Comparison of ENCODE assay signal across 20 cellular contexts in the genomic region with DNA sequence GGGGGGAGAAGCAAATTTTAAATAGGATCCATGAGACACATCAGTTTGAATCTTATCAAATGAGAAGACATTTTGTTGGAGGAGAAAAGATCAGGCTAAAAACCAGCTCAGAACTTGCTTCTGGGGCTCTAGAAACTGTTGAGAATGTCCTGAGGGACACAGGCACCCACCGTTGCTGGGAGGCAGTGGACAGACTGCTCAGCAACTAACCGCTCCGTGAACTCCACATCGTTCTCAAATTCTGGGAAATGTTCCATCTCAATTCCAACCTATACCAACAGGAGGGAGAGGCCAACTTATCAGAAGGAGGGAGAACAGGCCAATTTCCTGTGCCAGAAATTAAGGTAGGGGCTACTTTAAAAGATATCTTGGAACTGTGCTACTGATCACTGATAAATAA. TPM values are rescaled to one million over a fixed set of nuclear protein-coding genes. Genes with fewer than 3 reads are reported as not detected.
"Had no signal": no experiment of that assay in that cellular context is flagged by ENCODE, and none has a peak within 500 bp of the region (broad histone marks: within the 10 kb centered on the region; RNA-seq: fewer than 3 reads in every experiment).

No MANE protein-coding gene starts in this region.

- H3K27ac Mint-ChIP-seq: activated naive CD8-positive, alpha-beta T cell; activated T-helper 1 cell treated with anti-CD3 and anti-CD28 coated beads, Interleukin-12 subunit alpha, Interleukin-12 subunit beta, Interleukin-2, Interleukin-4 antibody, amounts not matched to agents 30 ng/mL and 10 ng/mL and 1 ng/mL, durations not matched to agents 14 hours and 24 hours and 36 hours; memory B cell; stimulated activated effector memory CD8-positive, alpha-beta T cell treated with anti-CD3 and anti-CD28 coated beads, Interleukin-12 subunit alpha, Interleukin-12 subunit beta, amount 100 ng/mL, for 72 hours; T-helper 2 cell treated with Interferon-gamma antibody and Interleukin-4, amounts not matched to agents 5 μg/mL and 100 μg/mL, for 36 hours had no signal

- H3K4me3 ChIP-seq: gastrocnemius medialis, ovary, psoas muscle, smooth muscle cell, uterus had no signal

- H3K9me3 ChIP-seq: gastrocnemius medialis, ovary, psoas muscle, uterus had no signal

- H3K27me3 ChIP-seq: ovary, uterus had no signal

- H3K27me3 Mint-ChIP-seq: memory B cell had no signal

- H3K36me3 ChIP-seq: gastrocnemius medialis, ovary, uterus had no signal

- H3K36me3 Mint-ChIP-seq: activated naive CD8-positive, alpha-beta T cell; naive thymus-derived CD8-positive, alpha-beta T cell had no signal

- FAIRE-seq: endometrium, TTC549 had no signal

- H3K4me1 ChIP-seq: psoas muscle, uterus had no signal

- H3K9me3 Mint-ChIP-seq: activated T-helper 1 cell treated with anti-CD3 and anti-CD28 coated beads, Interleukin-12 subunit alpha, Interleukin-12 subunit beta, Interleukin-2, Interleukin-4 antibody, amounts not matched to agents 30 ng/mL and 10 ng/mL and 1 ng/mL, durations not matched to agents 14 hours and 24 hours and 36 hours; naive thymus-derived CD8-positive, alpha-beta T cell; stimulated activated effector memory CD8-positive, alpha-beta T cell treated with anti-CD3 and anti-CD28 coated beads, Interleukin-12 subunit alpha, Interleukin-12 subunit beta, amount 100 ng/mL, for 72 hours; T-helper 2 cell treated with Interferon-gamma antibody and Interleukin-4, amounts not matched to agents 5 μg/mL and 100 μg/mL, for 36 hours had no signal

- DNase-seq: activated CD4-positive, alpha-beta T cell treated with anti-CD3 and anti-CD28 coated beads, Interleukin-2, amount 50 U/mL, for 4 hours; cortex of kidney; erythroblast; gastrocnemius medialis; left ventricle myocardium superior; naive thymus-derived CD8-positive, alpha-beta T cell; psoas muscle; stimulated activated CD4-positive, alpha-beta T cell treated with anti-CD3 and anti-CD28 coated beads, Interleukin-4, amount 100 ng/mL, for 24 hours; uterus had no signal

- H3K27ac ChIP-seq: gastrocnemius medialis, ovary, psoas muscle, uterus had no signal

- H3K4me3 Mint-ChIP-seq: activated naive CD8-positive, alpha-beta T cell; activated T-helper 1 cell treated with anti-CD3 and anti-CD28 coated beads, Interleukin-12 subunit alpha, Interleukin-12 subunit beta, Interleukin-2, Interleukin-4 antibody, amounts not matched to agents 30 ng/mL and 10 ng/mL and 1 ng/mL, durations not matched to agents 14 hours and 24 hours and 36 hours; memory B cell; naive thymus-derived CD8-positive, alpha-beta T cell; stimulated activated effector memory CD8-positive, alpha-beta T cell treated with anti-CD3 and anti-CD28 coated beads, Interleukin-12 subunit alpha, Interleukin-12 subunit beta, amount 100 ng/mL, for 72 hours; T-helper 2 cell treated with Interferon-gamma antibody and Interleukin-4, amounts not matched to agents 5 μg/mL and 100 μg/mL, for 36 hours had no signal

RNA-seq across cellular contexts. Expression of a gene that starts 8.4 kb away (rescaled TPM):
- total RNA-seq: activated CD8-positive, alpha-beta memory T cell treated with anti-CD3 and anti-CD28 coated beads for 36 hours; activated T-helper 1 cell treated with anti-CD3 and anti-CD28 coated beads, Interleukin-12 subunit alpha, Interleukin-12 subunit beta, Interleukin-2, Interleukin-4 antibody, amounts not matched to agents 30 ng/mL and 10 ng/mL and 1 ng/mL, durations not matched to agents 14 hours and 24 hours and 36 hours; left ventricle myocardium superior; naive thymus-derived CD8-positive, alpha-beta T cell; smooth muscle cell had no signal

RNA-seq across cellular contexts. Expression of a gene that starts 42.3 kb away (rescaled TPM):
- total RNA-seq: activated CD8-positive, alpha-beta memory T cell treated with anti-CD3 and anti-CD28 coated beads for 36 hours; activated T-helper 1 cell treated with anti-CD3 and anti-CD28 coated beads, Interleukin-12 subunit alpha, Interleukin-12 subunit beta, Interleukin-2, Interleukin-4 antibody, amounts not matched to agents 30 ng/mL and 10 ng/mL and 1 ng/mL, durations not matched to agents 14 hours and 24 hours and 36 hours; gastrocnemius medialis; left ventricle myocardium superior; naive thymus-derived CD8-positive, alpha-beta T cell; psoas muscle; sciatic nerve; smooth muscle cell had no signal

RNA-seq across cellular contexts. Expression of a gene that starts 57.4 kb away (rescaled TPM):
- total RNA-seq: activated CD8-positive, alpha-beta memory T cell treated with anti-CD3 and anti-CD28 coated beads for 36 hours; activated T-helper 1 cell treated with anti-CD3 and anti-CD28 coated beads, Interleukin-12 subunit alpha, Interleukin-12 subunit beta, Interleukin-2, Interleukin-4 antibody, amounts not matched to agents 30 ng/mL and 10 ng/mL and 1 ng/mL, durations not matched to agents 14 hours and 24 hours and 36 hours; left ventricle myocardium superior; naive thymus-derived CD8-positive, alpha-beta T cell; psoas muscle had no signal
